Comparison of ENCODE assay signal across 8 cellular contexts in the genomic region with DNA sequence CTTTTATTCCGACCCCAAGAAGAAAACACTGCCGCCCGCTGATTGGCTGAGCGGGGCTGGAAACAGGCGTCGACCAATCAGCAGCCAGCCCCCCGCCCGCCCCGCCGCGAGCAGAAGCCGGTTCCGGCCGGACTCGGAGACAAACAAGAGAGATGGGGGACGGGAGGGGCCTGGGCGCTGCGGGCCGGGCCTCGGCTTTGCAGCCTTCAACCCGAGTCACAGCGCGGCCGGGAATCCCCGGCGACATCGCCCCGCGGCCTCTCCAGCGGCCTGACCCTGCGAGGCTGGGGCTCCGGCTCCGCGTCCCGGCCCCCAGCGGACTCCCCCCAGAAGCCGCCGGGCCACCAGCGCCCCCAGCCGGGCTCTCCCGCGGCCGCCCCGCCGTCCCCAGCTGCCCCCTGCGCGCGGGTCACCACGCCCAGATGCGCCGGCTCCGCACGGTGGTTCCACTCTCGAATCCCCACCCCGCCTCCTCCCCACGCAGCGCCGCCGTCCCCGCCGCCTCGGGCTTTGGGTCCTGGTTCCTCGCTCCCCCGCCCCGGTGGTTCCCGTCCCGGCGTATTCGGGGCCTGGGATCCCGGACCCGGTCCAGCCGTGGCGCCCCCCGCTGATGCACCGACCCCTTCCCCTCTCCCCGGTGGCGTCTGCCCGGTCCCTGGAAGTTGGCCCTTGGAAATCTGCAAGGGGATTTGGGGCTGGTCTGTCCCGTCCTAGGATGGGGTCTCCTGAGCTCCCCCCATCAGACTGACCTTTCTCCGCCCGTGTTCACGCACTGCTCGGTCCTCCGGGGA. TPM values are rescaled to one million over a fixed set of nuclear protein-coding genes. Genes with fewer than 3 reads are reported as not detected.
DNase-seq lines count a peak whose midpoint lies in the region; ATAC-seq and TF ChIP-seq lines count a peak whose summit lies in the region.

No MANE protein-coding gene starts in this region.

- peak; percentile 20 for TF ChIP-seq CTCF in colonic mucosa (IDR thresholded peaks at IDR 0.05)

- ATAC-seq in HG03432 (IDR thresholded peaks at IDR 0.05; ENCODE audit: unreplicated experiment) (peak; percentile 60), left colon (peak; percentile 85)

- peak overlapping the region; percentile 85 to 87 for H3K9ac ChIP-seq in colonic mucosa (ENCODE audit: low read depth in 2 of 2, low read length in 2 of 2)

- no peaks in the 10 kb centered on the region for H3K9me3 ChIP-seq in colonic mucosa

- H3K27ac ChIP-seq in colonic mucosa: peak overlapping the region; percentile 94

- H3K36me3 ChIP-seq in colonic mucosa: no peaks in the 10 kb centered on the region

- peak; percentile 56 for TF ChIP-seq POLR2A in GM19099 (IDR thresholded peaks at IDR 0.05; ENCODE audit: extremely low read depth, insufficient read length, low read depth)

- DNase-seq in AG20443 (ENCODE audit: low spot score) (peak; percentile 98), NCI-H524 (lab: John Stamatoyannopoulos, UW) (peak; percentile 89 to 93), colonic mucosa (peak; percentile 97), left colon (peak; percentile 95)
- peak; percentile 91 for DNase-seq in activated CD4-positive, alpha-beta T cell treated with anti-CD3 and anti-CD28 coated beads for 48 hours
- peak; percentile 64 to 87 (median 74) for DNase-seq in stimulated activated CD4-positive, alpha-beta T cell treated with anti-CD3 and anti-CD28 coated beads, Interleukin-1b, Interleukin-23, amount 100 ng/mL, for 24 hours (ENCODE audit: low read depth in 4 of 4, low spot score in 1 of 4)

- peaks cover 4% of the 10 kb centered on the region for H3K4me1 ChIP-seq in colonic mucosa

- no peaks in the 10 kb centered on the region for H3K27me3 ChIP-seq in colonic mucosa

- intact Hi-C loops in colonic mucosa (cut with DNase I): no loop called here
- intact Hi-C loops in left colon (cut with DNase I, micrococcal nuclease): loop anchor here in 1 of 2 donors (5.0 kb wide), 1 partner anchor 52 kb away; no protein-coding TSS in a partner anchor

- H3K4me3 ChIP-seq in colonic mucosa: peak overlapping the region; percentile 85

RNA-seq across cellular contexts. Expression of a gene that starts 0.4 kb away (rescaled TPM):
- total RNA-seq in colonic mucosa: 10 to 100 TPM; 29.3 to 38.7 TPM
- 10 to 100 TPM; 19.4 to 22.8 TPM for total RNA-seq in left colon

RNA-seq across cellular contexts. Expression of a gene that starts 16.5 kb away (rescaled TPM):
- 1 to 10 TPM; 6.3 to 7.7 TPM for total RNA-seq in colonic mucosa
- 10 to 100 TPM; 10.1 to 10.2 TPM for total RNA-seq in left colon

RNA-seq across cellular contexts. Expression of a gene that starts 20.6 kb away (rescaled TPM):
- total RNA-seq in colonic mucosa (10 to 100 TPM; 35.7 to 40.4 TPM), left colon (10 to 100 TPM; 48.3 to 51.2 TPM)

RNA-seq across cellular contexts. Expression of a gene that starts 55.6 kb away (rescaled TPM):
- total RNA-seq in colonic mucosa (100 to 1,000 TPM; 172 to 292 TPM), left colon (100 to 1,000 TPM; 162 to 204 TPM)

Comparison
In these comparisons a context has a peak if more than half of its experiments do, and no peak if none do; other contexts are left out.
1. Peak in every context shown above with its lines: DNase-seq, ATAC-seq, H3K4me3 ChIP-seq and H3K27ac ChIP-seq.